ENCODE assay signal across 8 cellular contexts in genomic region chr2:168961450-168962229, GRCh38.
DNase-seq lines count a peak whose midpoint lies in the region; ATAC-seq, FAIRE-seq and TF ChIP-seq lines count a peak whose summit lies in the region.

No MANE protein-coding gene starts in this region.

- H3K79me2 ChIP-seq in SK-N-SH (ENCODE audit: insufficient read depth), result no peaks in the 10 kb centered on the region

- H3K9ac ChIP-seq in SK-N-SH, result no peak overlapping the region

- intact Hi-C loops in lower lobe of right lung (cut with DNase I), result no loop called here

- H3K36me3 ChIP-seq in SK-N-SH (replicated peaks in 1 of 2; ENCODE audit: control insufficient read depth in 1 of 2, insufficient read depth in 2 of 2, low read length in 1 of 2), result no peaks in the 10 kb centered on the region
- no peaks in the 10 kb centered on the region for H3K36me3 ChIP-seq in lower lobe of right lung

- no peaks in the 10 kb centered on the region for H3K27me3 ChIP-seq in SK-N-SH (ENCODE audit: insufficient read depth)
- no peaks in the 10 kb centered on the region for H3K27me3 ChIP-seq in lower lobe of right lung (ENCODE audit: low read depth)

- H4K20me1 ChIP-seq in SK-N-SH (ENCODE audit: insufficient read depth), result no peaks in the 10 kb centered on the region

- no peak overlapping the region for H3K4me3 ChIP-seq in AG09309 (ENCODE audit: control insufficient read depth, low read depth, low read length)
- no peak overlapping the region for H3K4me3 ChIP-seq in HFF-Myc (replicated peaks; ENCODE audit: low read depth, low read length)
- H3K4me3 ChIP-seq in SK-N-SH (ENCODE audit: low read depth in 2 of 2, low read length in 1 of 2), result no peak overlapping the region
- no peak overlapping the region for H3K4me3 ChIP-seq in lower lobe of right lung

- POLR2A ChIA-PET in GM10248 (lab: Yijun Ruan, JAX) (no interaction called here), SK-N-SH (lab: Yijun Ruan, JAX) (no interaction called here)

- no peaks in the 10 kb centered on the region for H3F3A ChIP-seq in SK-N-SH (replicated peaks; ENCODE audit: insufficient read depth)

- FAIRE-seq in urothelium cell line (lab: Jason Lieb, UNC), result no peak

- H3K4me2 ChIP-seq in SK-N-SH, result no peak overlapping the region

- peak; percentile 90 to 91 for ATAC-seq in lower lobe of right lung

- 14% methylated on average over 5 of the region's 5 CpGs for WGBS in SK-N-SH (ENCODE audit: low lambda C conversion rate)

- peak; percentile 78 for TF ChIP-seq CTCF in AG09309 (IDR thresholded peaks at IDR 0.05; ENCODE audit: control insufficient read depth, insufficient read depth, low read depth, low read length, missing control alignments)
- TF ChIP-seq CTCF in GM10248 (IDR thresholded peaks at IDR 0.05; ENCODE audit: control extremely low read depth, extremely low read depth, low read depth, missing control alignments), result peak; percentile 71
- TF ChIP-seq CTCF in HFF-Myc (IDR thresholded peaks at IDR 0.05; ENCODE audit: low read depth, low read length, missing control alignments), result peak; percentile 73
- TF ChIP-seq CTCF in SK-N-SH (IDR thresholded peaks at IDR 0.05), result peak; percentile 87
- TF ChIP-seq CTCF in lower lobe of right lung (IDR thresholded peaks at IDR 0.05), result peak; percentile 83

- TF ChIP-seq EP300 in SK-N-SH (IDR thresholded peaks at IDR 0.05; ENCODE audit: borderline replicate concordance in 1 of 2, low read depth in 1 of 2, low read length in 1 of 2), result no peak

- peak; percentile 84 for TF ChIP-seq RAD21 in SK-N-SH (IDR thresholded peaks at IDR 0.05; ENCODE audit: low read length)

- H2AFZ ChIP-seq in SK-N-SH (ENCODE audit: low read depth), result peak overlapping the region; percentile 78; the same call in 1 of the 2 replicates

- CTCF ChIA-PET in GM10248 (lab: Yijun Ruan, JAX) (interaction anchor here (0.7 to 2.0 kb wide), 8 partner anchors 8 to 622 kb away, joined by 3 to 7 read pairs (median 4); no protein-coding TSS in a partner anchor), SK-N-SH (lab: Yijun Ruan, JAX) (interaction anchor here (0.7 to 4.8 kb wide), 17 partner anchors 9 to 436 kb away, joined by 3 to 21 read pairs (median 4); no protein-coding TSS in a partner anchor)

- no peak overlapping the region for H3K27ac ChIP-seq in SK-N-SH (ENCODE audit: low read depth in 2 of 2, low read length in 1 of 2)
- no peak overlapping the region for H3K27ac ChIP-seq in lower lobe of right lung

- DNase-seq in AG09309 (ENCODE audit: low read depth), result peak; percentile 46
- DNase-seq in GM10248 (ENCODE audit: extremely low spot score), result peak; percentile 26
- DNase-seq in HFF-Myc (ENCODE audit: extremely low read depth, low read depth), result peak; percentile 61
- peak; percentile 87 for DNase-seq in NAMALWA (ENCODE audit: low spot score)
- DNase-seq in SK-N-SH, result peak; percentile 21
- DNase-seq in dedifferentiated amniotic fluid mesenchymal stem cell (ENCODE audit: extremely low spot score), result peak; percentile 65
- DNase-seq in lower lobe of right lung, result no peak
- peak; percentile 52 for DNase-seq in urothelium cell line (ENCODE audit: low spot score)

- H3K4me1 ChIP-seq in SK-N-SH (ENCODE audit: control insufficient read depth in 1 of 2, insufficient read depth in 2 of 2, low read depth in 1 of 2, low read length in 1 of 2), result no peaks in the 10 kb centered on the region
- no peaks in the 10 kb centered on the region for H3K4me1 ChIP-seq in lower lobe of right lung

- no peaks in the 10 kb centered on the region for H3K9me2 ChIP-seq in SK-N-SH

- no peaks in the 10 kb centered on the region for H3K9me3 ChIP-seq in SK-N-SH
- H3K9me3 ChIP-seq in lower lobe of right lung, result no peaks in the 10 kb centered on the region

TF ChIP-seq in SK-N-SH, 30 proteins besides CTCF, POLR2A, EP300 and RAD21:
- TF ChIP-seq ZBTB33 (IDR thresholded peaks at IDR 0.05; ENCODE audit: borderline replicate concordance, low read depth), result no peak
- no peak for TF ChIP-seq TEAD4 (IDR thresholded peaks at IDR 0.05; ENCODE audit: borderline replicate concordance, insufficient read depth)
- peak; percentile 46; the same call in 1 of the 2 replicates for TF ChIP-seq SMC3 (IDR thresholded peaks at IDR 0.05; ENCODE audit: low read depth, low read length)
